ENCODE assay signal across 11 cellular contexts in the genomic region with DNA sequence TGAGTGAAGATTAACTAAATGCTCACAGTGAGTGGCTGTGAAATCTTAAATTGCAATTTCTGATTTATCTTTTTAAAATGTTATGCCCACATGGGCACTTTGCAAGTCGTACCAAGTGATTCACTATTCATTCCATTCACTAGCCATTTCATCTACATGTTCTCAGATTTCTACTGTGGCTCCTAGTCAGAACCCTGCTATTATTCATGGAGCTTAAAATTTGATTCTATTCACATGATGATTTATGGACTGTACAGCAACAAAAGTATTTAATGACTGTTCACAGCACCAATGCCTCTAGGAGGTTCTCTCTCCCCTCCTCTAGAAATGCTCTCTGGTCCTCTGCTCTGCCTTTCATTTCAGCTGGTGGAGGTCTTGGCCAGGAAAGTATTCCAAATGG.
"Had no signal": no experiment of that assay in that cellular context is flagged by ENCODE, and none has a peak within 500 bp of the region (broad histone marks: within the 10 kb centered on the region; RNA-seq: fewer than 3 reads in every experiment).

No MANE protein-coding gene starts in this region.

- ATAC-seq: lower lobe of right lung had no signal

- H3K27me3 ChIP-seq: sigmoid colon, stomach had no signal

- H3K36me3 ChIP-seq: lower lobe of right lung, sigmoid colon, stomach, thoracic aorta had no signal

- DNase-seq: activated CD4-positive, alpha-beta T cell treated with anti-CD3 and anti-CD28 coated beads, Interleukin-2, amount 50 U/mL, for 1 hour; activated CD8-positive, alpha-beta memory T cell treated with anti-CD3 and anti-CD28 coated beads for 24 hours; activated naive CD8-positive, alpha-beta T cell treated with anti-CD3 and anti-CD28 coated beads for 36 hours; cortex of kidney; effector CD4-positive, alpha-beta T cell; foreskin fibroblast; immature natural killer cell; lower lobe of right lung; sigmoid colon; stomach had no signal

- H3K4me3 ChIP-seq: lower lobe of right lung, sigmoid colon, stomach, thoracic aorta had no signal
